19 cellular contexts compared by ENCODE assay signal in genomic region chr11:119798656-119799055, GRCh38.
"Had no signal": no experiment of that assay in that cellular context is flagged by ENCODE, and none has a peak within 500 bp of the region (broad histone marks: within the 10 kb centered on the region; RNA-seq: fewer than 3 reads in every experiment).

No MANE protein-coding gene starts in this region.

- H3K36me3 Mint-ChIP-seq: memory B cell, mesothelial cell of epicardium had no signal

- H3K4me1 ChIP-seq: esophagus muscularis mucosa, foreskin keratinocyte, gastroesophageal sphincter, heart left ventricle, left lung had no signal

- H3K9me3 ChIP-seq: esophagus muscularis mucosa, gastroesophageal sphincter, heart left ventricle, left lung had no signal

- H3K4me3 ChIP-seq: coronary artery, dorsolateral prefrontal cortex, esophagus muscularis mucosa, gastroesophageal sphincter, heart left ventricle, left lung, lung had no signal

- H3K27ac ChIP-seq: coronary artery, dorsolateral prefrontal cortex, esophagus muscularis mucosa, foreskin keratinocyte, gastroesophageal sphincter, heart left ventricle, left lung had no signal

- H3K36me3 ChIP-seq: esophagus muscularis mucosa, gastroesophageal sphincter, heart left ventricle, left lung had no signal

- H3K27ac Mint-ChIP-seq: memory B cell, mesothelial cell of epicardium had no signal

- H3K4me3 Mint-ChIP-seq: memory B cell, mesothelial cell of epicardium had no signal

- DNase-seq: central memory CD4-positive, alpha-beta T cell; dermis blood vessel endothelial cell; effector CD4-positive, alpha-beta T cell; effector memory CD4-positive, alpha-beta T cell; foreskin keratinocyte; heart left ventricle; hippocampal formation; kidney glomerular epithelial cell; left ventricle myocardium superior; mammary epithelial cell; mesendoderm had no signal

- H3K9me3 Mint-ChIP-seq: memory B cell, mesothelial cell of epicardium had no signal

- ATAC-seq: gastroesophageal sphincter, heart left ventricle, left lung, left ventricle myocardium superior had no signal

- H3K4me1 Mint-ChIP-seq: memory B cell had no signal
